In the genomic region with DNA sequence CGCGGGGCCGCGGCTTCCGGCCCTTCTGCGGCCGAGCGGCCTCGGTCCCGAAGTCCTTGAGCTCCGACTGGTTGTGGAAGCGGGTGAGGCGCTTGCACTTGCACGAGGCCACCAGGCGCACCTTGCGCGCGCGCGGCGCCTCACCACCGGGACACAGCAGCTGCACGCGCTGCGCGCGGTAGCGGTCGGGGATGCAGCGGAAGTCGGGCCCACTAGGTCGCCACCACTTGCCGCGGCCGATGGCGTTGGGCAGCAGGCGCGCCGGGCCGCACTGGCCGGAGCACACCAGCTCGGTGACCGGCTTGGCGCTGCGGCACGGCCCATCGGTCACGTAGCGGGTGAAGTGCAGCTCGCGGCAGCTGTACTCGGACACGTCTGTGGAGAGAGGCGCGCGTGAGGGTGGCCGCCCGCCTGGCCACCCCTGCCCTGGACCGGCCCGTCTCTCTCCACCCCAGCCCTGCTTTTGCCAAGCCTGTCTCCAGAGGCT, we compare ENCODE assay signal across 13 cellular contexts. TPM values are rescaled to one million over a fixed set of nuclear protein-coding genes. Genes with fewer than 3 reads are reported as not detected.
DNase-seq lines count a peak whose midpoint lies in the region; ATAC-seq and TF ChIP-seq lines count a peak whose summit lies in the region.
"Had no signal": no experiment of that assay in that cellular context is flagged by ENCODE, and none has a peak within 500 bp of the region (broad histone marks: within the 10 kb centered on the region; RNA-seq: fewer than 3 reads in every experiment).

No MANE protein-coding gene starts in this region.

- H3K4me1 ChIP-seq in right atrium auricular region (peaks cover 0 to 14% of the 10 kb centered on the region in 2 donors), left lung (peaks cover 0 to 9% of the 10 kb centered on the region in 2 donors), upper lobe of left lung (peaks cover 12 to 20% (median 13%) of the 10 kb centered on the region in 4 donors)
- H3K4me1 ChIP-seq: HAP-1 had no signal

- DNase-seq in Right ventricle myocardium inferior (ENCODE audit: missing footprints) (peak; percentile 72), right atrium auricular region (ENCODE audit: low spot score) (no peak), dermis blood vessel endothelial cell (peak; percentile 50), left lung (no peak), upper lobe of left lung (peak in 1 of 2 donors; percentile 89), NCI-H510A (lab: John Stamatoyannopoulos, UW) (no peak)
- no peak for DNase-seq in activated T-helper 1 cell treated with anti-CD3 and anti-CD28 coated beads, Interleukin-12 subunit alpha, Interleukin-12 subunit beta, Interleukin-2, Interleukin-4 antibody, amounts not matched to agents 30 ng/mL and 10 ng/mL and 1 ng/mL, durations not matched to agents 14 hours and 24 hours and 36 hours (ENCODE audit: low spot score)
- DNase-seq: effector CD8-positive, alpha-beta T cell; MM.1S had no signal

- H3K27ac ChIP-seq in right atrium auricular region = no peak overlapping the region
- H3K27ac ChIP-seq in left lung = no peak overlapping the region
- no peak overlapping the region for H3K27ac ChIP-seq in upper lobe of left lung
- H3K27ac ChIP-seq: neutrophil had no signal

- H3K36me3 Mint-ChIP-seq in activated T-helper 1 cell treated with anti-CD3 and anti-CD28 coated beads, Interleukin-12 subunit alpha, Interleukin-12 subunit beta, Interleukin-2, Interleukin-4 antibody, amounts not matched to agents 30 ng/mL and 10 ng/mL and 1 ng/mL, durations not matched to agents 14 hours and 24 hours and 36 hours (ENCODE audit: low read depth) = no peaks in the 10 kb centered on the region

- peaks cover 33% of the 10 kb centered on the region for H3K27me3 Mint-ChIP-seq in activated T-helper 1 cell treated with anti-CD3 and anti-CD28 coated beads, Interleukin-12 subunit alpha, Interleukin-12 subunit beta, Interleukin-2, Interleukin-4 antibody, amounts not matched to agents 30 ng/mL and 10 ng/mL and 1 ng/mL, durations not matched to agents 14 hours and 24 hours and 36 hours (ENCODE audit: insufficient read depth)

- H3K27me3 ChIP-seq in right atrium auricular region (no peaks in the 10 kb centered on the region), left lung (peaks cover 26 to 47% of the 10 kb centered on the region in 2 donors), upper lobe of left lung (no peaks in the 10 kb centered on the region)

- intact Hi-C loops in Right ventricle myocardium inferior (cut with DNase I) (no loop called here), left lung (cut with DNase I) (loop anchor here in 1 of 2 donors (5.0 kb wide), 1 partner anchor 68 kb away; no protein-coding TSS in a partner anchor)
- intact Hi-C loops in activated T-helper 1 cell treated with anti-CD3 and anti-CD28 coated beads, Interleukin-12 subunit alpha, Interleukin-12 subunit beta, Interleukin-2, Interleukin-4 antibody, amounts not matched to agents 30 ng/mL and 10 ng/mL and 1 ng/mL, durations not matched to agents 14 hours and 24 hours and 36 hours (cut with micrococcal nuclease) = no loop called here

- H3K4me3 Mint-ChIP-seq in activated T-helper 1 cell treated with anti-CD3 and anti-CD28 coated beads, Interleukin-12 subunit alpha, Interleukin-12 subunit beta, Interleukin-2, Interleukin-4 antibody, amounts not matched to agents 30 ng/mL and 10 ng/mL and 1 ng/mL, durations not matched to agents 14 hours and 24 hours and 36 hours = no peak overlapping the region

- 8% methylated on average over 40 of the region's 60 CpGs; no CpG with 5 or more reads in 1 of the 2 donors for WGBS in upper lobe of left lung, 2 donors

- peak overlapping the region in 1 of 2 donors; percentile 36 for H3K4me3 ChIP-seq in right atrium auricular region
- H3K4me3 ChIP-seq in left lung = no peak overlapping the region
- peak overlapping the region in 2 of 4 donors; percentile 14 to 25 for H3K4me3 ChIP-seq in upper lobe of left lung
- H3K4me3 ChIP-seq: HAP-1 had no signal

- no peaks in the 10 kb centered on the region for H3K36me3 ChIP-seq in right atrium auricular region
- no peaks in the 10 kb centered on the region for H3K36me3 ChIP-seq in left lung
- no peaks in the 10 kb centered on the region for H3K36me3 ChIP-seq in upper lobe of left lung
- H3K36me3 ChIP-seq: HAP-1, neutrophil had no signal

- no peak for ATAC-seq in Right ventricle myocardium inferior
- peak; percentile 48 for ATAC-seq in left lung
- ATAC-seq in upper lobe of left lung (ENCODE audit: low FRiP score in 2 of 2) = peak in 1 of 2 donors; percentile 36
- no peak for ATAC-seq in GM21390 (IDR thresholded peaks at IDR 0.05; ENCODE audit: unreplicated experiment)

- no peaks in the 10 kb centered on the region for H3K9me3 Mint-ChIP-seq in activated T-helper 1 cell treated with anti-CD3 and anti-CD28 coated beads, Interleukin-12 subunit alpha, Interleukin-12 subunit beta, Interleukin-2, Interleukin-4 antibody, amounts not matched to agents 30 ng/mL and 10 ng/mL and 1 ng/mL, durations not matched to agents 14 hours and 24 hours and 36 hours

- H3K4me1 Mint-ChIP-seq in activated T-helper 1 cell treated with anti-CD3 and anti-CD28 coated beads, Interleukin-12 subunit alpha, Interleukin-12 subunit beta, Interleukin-2, Interleukin-4 antibody, amounts not matched to agents 30 ng/mL and 10 ng/mL and 1 ng/mL, durations not matched to agents 14 hours and 24 hours and 36 hours (ENCODE audit: low read depth) = peaks cover 9% of the 10 kb centered on the region

- TF ChIP-seq EP300 in upper lobe of left lung (IDR thresholded peaks at IDR 0.05) = no peak

- H3K9me3 ChIP-seq in right atrium auricular region (no peaks in the 10 kb centered on the region), left lung (no peaks in the 10 kb centered on the region), upper lobe of left lung (no peaks in the 10 kb centered on the region)
- H3K9me3 ChIP-seq: HAP-1, neutrophil had no signal

- no peak overlapping the region for H3K27ac Mint-ChIP-seq in activated T-helper 1 cell treated with anti-CD3 and anti-CD28 coated beads, Interleukin-12 subunit alpha, Interleukin-12 subunit beta, Interleukin-2, Interleukin-4 antibody, amounts not matched to agents 30 ng/mL and 10 ng/mL and 1 ng/mL, durations not matched to agents 14 hours and 24 hours and 36 hours

- TF ChIP-seq CTCF in right atrium auricular region (IDR thresholded peaks at IDR 0.05) (no peak), left lung (IDR thresholded peaks at IDR 0.05) (no peak), upper lobe of left lung (IDR thresholded peaks at IDR 0.05) (peak in 4 of 6 experiments; percentile 7 to 29 (median 16))

- TF ChIP-seq POLR2A in upper lobe of left lung (IDR thresholded peaks at IDR 0.05) = no peak

RNA-seq across cellular contexts. Expression of a gene that starts 3.2 kb away (rescaled TPM):
- total RNA-seq in Right ventricle myocardium inferior (not detected), right atrium auricular region (not detected), dermis blood vessel endothelial cell (0.05 TPM in 1 of 2 replicates, not detected in the other), left lung (under 1 TPM in 1 of 2 donors, not detected in 1; 0.12 TPM), upper lobe of left lung (not detected)
- total RNA-seq in activated T-helper 1 cell treated with anti-CD3 and anti-CD28 coated beads, Interleukin-12 subunit alpha, Interleukin-12 subunit beta, Interleukin-2, Interleukin-4 antibody, amounts not matched to agents 30 ng/mL and 10 ng/mL and 1 ng/mL, durations not matched to agents 14 hours and 24 hours and 36 hours = not detected in 2 replicates
- total RNA-seq: subcutaneous adipose tissue had no signal

RNA-seq across cellular contexts. Expression of a gene that starts 23.3 kb away (rescaled TPM):
- total RNA-seq in Right ventricle myocardium inferior = 260 TPM
- total RNA-seq in right atrium auricular region = 100 to 1,000 TPM; 151 to 175 TPM
- total RNA-seq in dermis blood vessel endothelial cell = 73.0 and 73.5 TPM in 2 replicates
- 100 to 1,000 TPM in 1 of 2 donors, 10 to 100 TPM in 1; 95.8 to 105 TPM for total RNA-seq in left lung
- total RNA-seq in upper lobe of left lung = 100 to 1,000 TPM in 3 of 6 donors, 10 to 100 TPM in 3; 58.7 to 122 (median 101) TPM
- 11.7 and 12.0 TPM in 2 replicates for total RNA-seq in activated T-helper 1 cell treated with anti-CD3 and anti-CD28 coated beads, Interleukin-12 subunit alpha, Interleukin-12 subunit beta, Interleukin-2, Interleukin-4 antibody, amounts not matched to agents 30 ng/mL and 10 ng/mL and 1 ng/mL, durations not matched to agents 14 hours and 24 hours and 36 hours

RNA-seq across cellular contexts. Expression of a gene that starts 24.8 kb away (rescaled TPM):
- not detected for total RNA-seq in Right ventricle myocardium inferior
- not detected for total RNA-seq in right atrium auricular region
- not detected in 2 replicates for total RNA-seq in dermis blood vessel endothelial cell
- total RNA-seq in left lung = not detected
- under 1 TPM in 1 of 6 donors, not detected in 5; 0.17 TPM for total RNA-seq in upper lobe of left lung
- not detected in 2 replicates for total RNA-seq in activated T-helper 1 cell treated with anti-CD3 and anti-CD28 coated beads, Interleukin-12 subunit alpha, Interleukin-12 subunit beta, Interleukin-2, Interleukin-4 antibody, amounts not matched to agents 30 ng/mL and 10 ng/mL and 1 ng/mL, durations not matched to agents 14 hours and 24 hours and 36 hours

Comparison
In these comparisons a context has a peak if more than half of its experiments do, and no peak if none do; other contexts are left out.
1. DNase-seq: peak in Right ventricle myocardium inferior (single experiment) and dermis blood vessel endothelial cell (single experiment); none in right atrium auricular region (single experiment), left lung (0 of 2), activated T-helper 1 cell treated with anti-CD3 and anti-CD28 coated beads, Interleukin-12 subunit alpha, Interleukin-12 subunit beta, Interleukin-2, Interleukin-4 antibody, amounts not matched to agents 30 ng/mL and 10 ng/mL and 1 ng/mL, durations not matched to agents 14 hours and 24 hours and 36 hours (single experiment) and NCI-H510A (single experiment).
2. CTCF ChIP-seq: peak in upper lobe of left lung (4 of 6); none in right atrium auricular region (0 of 2) and left lung (0 of 2).